ENCODE assay signal across 8 cellular contexts in the genomic region with DNA sequence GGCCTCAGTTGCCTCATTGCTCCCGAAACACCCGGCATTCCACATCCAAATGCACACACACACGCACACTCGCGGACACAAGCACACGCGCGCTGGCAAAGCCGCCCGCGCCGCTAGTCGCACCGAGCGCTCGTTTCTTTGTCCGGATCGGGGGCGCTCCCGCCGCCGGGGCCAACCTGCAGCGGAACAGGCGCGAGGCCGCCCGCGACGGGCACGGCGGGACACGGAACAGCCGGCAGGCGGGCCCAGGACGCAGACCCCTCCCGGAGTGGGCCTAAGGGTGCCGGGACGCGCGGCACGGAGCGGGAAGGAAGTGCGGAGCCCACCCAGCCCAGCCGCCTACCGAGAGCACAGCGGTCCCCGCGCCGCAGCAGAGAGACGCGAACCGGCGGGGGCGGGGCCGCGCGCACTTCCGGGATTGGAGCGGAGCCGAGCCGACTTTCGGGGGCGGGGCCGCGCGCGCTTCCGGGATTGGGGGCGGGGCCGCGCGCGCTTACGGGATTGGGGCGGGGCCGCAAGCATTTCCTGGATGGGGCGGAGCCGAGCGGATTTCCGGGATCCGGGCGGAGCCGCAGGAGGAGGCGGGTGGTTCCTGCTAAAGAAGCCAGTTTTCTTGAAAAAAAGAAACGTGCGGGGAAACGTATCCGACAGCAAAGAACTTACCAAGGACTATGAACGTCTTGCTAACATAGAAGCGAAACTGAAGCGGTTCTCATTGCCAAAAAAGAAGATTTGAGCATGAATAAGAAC. TPM values are rescaled to one million over a fixed set of nuclear protein-coding genes. Genes with fewer than 3 reads are reported as not detected.
DNase-seq lines count a peak whose midpoint lies in the region; ATAC-seq and TF ChIP-seq lines count a peak whose summit lies in the region.

Gene CYBC1, minus strand, starts transcription at position 396 of the 750 bp plus-strand sequence. CDS start 1,498 bp downstream, outside the sequence.

- no peak for TF ChIP-seq CTCF in BJ (IDR thresholded peaks at IDR 0.05; ENCODE audit: insufficient read depth, low read depth, low read length)
- no peak for TF ChIP-seq CTCF in liver (IDR thresholded peaks at IDR 0.05; ENCODE audit: low read depth, low read length, missing input control)

- TF ChIP-seq RAD21 in liver (IDR thresholded peaks at IDR 0.05), result no peak

- peak; percentile 65 for DNase-seq in BJ (ENCODE audit: low read depth)
- peak; percentile 64 for DNase-seq in NCI-H82 treated with DMSO at 0.1 percent for 48 hours (lab: John Stamatoyannopoulos, UW; ENCODE audit: unreplicated experiment)
- peak; percentile 95 for DNase-seq in activated CD4-positive, alpha-beta T cell treated with anti-CD3 and anti-CD28 coated beads, Interleukin-2, amount 50 U/mL, for 48 hours
- peak; percentile 94 for DNase-seq in dermis blood vessel endothelial cell
- peak; percentile 95 to 99 for DNase-seq in stimulated activated CD4-positive, alpha-beta T cell treated with anti-CD3 and anti-CD28 coated beads, Interleukin-2, amount 100 ng/mL, for 48 hours

- H3K27ac ChIP-seq in liver (ENCODE audit: low read depth in 1 of 2, low read length in 2 of 2), result peak within 1 kb of the TSS; percentile 79 to 94

- ATAC-seq in GM19351 (IDR thresholded peaks at IDR 0.05; ENCODE audit: unreplicated experiment) (peak; percentile 60), HG03571 (IDR thresholded peaks at IDR 0.05; ENCODE audit: unreplicated experiment) (peak; percentile 58)

- H3K4me3 ChIP-seq in BJ (ENCODE audit: low read depth, low read length), result peak within 1 kb of the TSS; percentile 89
- H3K4me3 ChIP-seq in liver (ENCODE audit: low read depth in 1 of 3, low read length in 3 of 3), result peak within 1 kb of the TSS; percentile 77 to 91 (median 86)

- peaks cover 4 to 31% (median 25%) of the 10 kb centered on the region in 4 donors for H3K4me1 ChIP-seq in liver (ENCODE audit: control insufficient read depth in 4 of 4, insufficient read depth in 4 of 4, low read length in 3 of 4)

- CTCF ChIA-PET in BJ (lab: Yijun Ruan, JAX), result no interaction called here

- H3K27me3 ChIP-seq in BJ (ENCODE audit: control insufficient read depth, insufficient read depth, low read length) (no peaks in the 10 kb centered on the region), liver (ENCODE audit: control insufficient read depth in 4 of 4, insufficient read depth in 4 of 4, low read length in 3 of 4) (no peaks in the 10 kb centered on the region)

- H3K9me3 ChIP-seq in liver (ENCODE audit: control insufficient read depth in 4 of 4, low read length in 3 of 4), result no peaks in the 10 kb centered on the region

- peaks cover 7% of the 10 kb centered on the region for H3K36me3 ChIP-seq in BJ (ENCODE audit: control insufficient read depth, insufficient read depth, low read length)
- no peaks in the 10 kb centered on the region for H3K36me3 ChIP-seq in liver (ENCODE audit: control insufficient read depth in 4 of 4, insufficient read depth in 3 of 4, low read depth in 1 of 4, low read length in 3 of 4)

- H3K9ac ChIP-seq in liver (ENCODE audit: low read depth in 1 of 2, low read length in 2 of 2), result peak within 1 kb of the TSS; percentile 66 to 93

- POLR2A ChIA-PET in BJ (lab: Charles Lee), result no interaction called here

- WGBS in liver, result under 1% methylated on average over 91 of the region's 91 CpGs

TF ChIP-seq in liver, 16 proteins besides CTCF, POLR2A, EP300 and RAD21:
- no peak for TF ChIP-seq FOXA1 (IDR thresholded peaks at IDR 0.05)
- peak; percentile 23 to 28 for TF ChIP-seq RXRA (IDR thresholded peaks at IDR 0.05)
- no peak for TF ChIP-seq FOXA2 (IDR thresholded peaks at IDR 0.05)
- TF ChIP-seq, protein P1, sequence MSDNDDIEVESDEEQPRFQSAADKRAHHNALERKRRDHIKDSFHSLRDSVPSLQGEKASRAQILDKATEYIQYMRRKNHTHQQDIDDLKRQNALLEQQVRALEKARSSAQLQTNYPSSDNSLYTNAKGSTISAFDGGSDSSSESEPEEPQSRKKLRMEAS (IDR thresholded peaks at IDR 0.05), result peak; percentile 26
- peak in 1 of 2 donors; percentile 85 for TF ChIP-seq GABPA (IDR thresholded peaks at IDR 0.05 in 1 of 2, conservative IDR thresholded peaks at IDR 0.05 in 1 of 2)
- TF ChIP-seq, protein P2, sequence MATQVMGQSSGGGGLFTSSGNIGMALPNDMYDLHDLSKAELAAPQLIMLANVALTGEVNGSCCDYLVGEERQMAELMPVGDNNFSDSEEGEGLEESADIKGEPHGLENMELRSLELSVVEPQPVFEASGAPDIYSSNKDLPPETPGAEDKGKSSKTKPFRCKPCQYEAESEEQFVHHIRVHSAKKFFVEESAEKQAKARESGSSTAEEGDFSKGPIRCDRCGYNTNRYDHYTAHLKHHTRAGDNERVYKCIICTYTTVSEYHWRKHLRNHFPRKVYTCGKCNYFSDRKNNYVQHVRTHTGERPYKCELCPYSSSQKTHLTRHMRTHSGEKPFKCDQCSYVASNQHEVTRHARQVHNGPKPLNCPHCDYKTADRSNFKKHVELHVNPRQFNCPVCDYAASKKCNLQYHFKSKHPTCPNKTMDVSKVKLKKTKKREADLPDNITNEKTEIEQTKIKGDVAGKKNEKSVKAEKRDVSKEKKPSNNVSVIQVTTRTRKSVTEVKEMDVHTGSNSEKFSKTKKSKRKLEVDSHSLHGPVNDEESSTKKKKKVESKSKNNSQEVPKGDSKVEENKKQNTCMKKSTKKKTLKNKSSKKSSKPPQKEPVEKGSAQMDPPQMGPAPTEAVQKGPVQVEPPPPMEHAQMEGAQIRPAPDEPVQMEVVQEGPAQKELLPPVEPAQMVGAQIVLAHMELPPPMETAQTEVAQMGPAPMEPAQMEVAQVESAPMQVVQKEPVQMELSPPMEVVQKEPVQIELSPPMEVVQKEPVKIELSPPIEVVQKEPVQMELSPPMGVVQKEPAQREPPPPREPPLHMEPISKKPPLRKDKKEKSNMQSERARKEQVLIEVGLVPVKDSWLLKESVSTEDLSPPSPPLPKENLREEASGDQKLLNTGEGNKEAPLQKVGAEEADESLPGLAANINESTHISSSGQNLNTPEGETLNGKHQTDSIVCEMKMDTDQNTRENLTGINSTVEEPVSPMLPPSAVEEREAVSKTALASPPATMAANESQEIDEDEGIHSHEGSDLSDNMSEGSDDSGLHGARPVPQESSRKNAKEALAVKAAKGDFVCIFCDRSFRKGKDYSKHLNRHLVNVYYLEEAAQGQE (IDR thresholded peaks at IDR 0.05), result peak; percentile 50
- TF ChIP-seq EGR1 (IDR thresholded peaks at IDR 0.05; ENCODE audit: low read depth in 2 of 2), result peak; percentile 50 to 81
- TF ChIP-seq SP1 (IDR thresholded peaks at IDR 0.05), result peak; percentile 64
- TF ChIP-seq HNF4A (conservative IDR thresholded peaks at IDR 0.05), result no peak

RNA-seq across cellular contexts. Expression of gene CYBC1, which starts in this region (rescaled TPM):
- polyA plus RNA-seq in BJ (2011; rRNA removed), result 84.0 and 118 TPM in 2 replicates
- polyA minus RNA-seq in BJ (2011; rRNA and poly(A)+ RNA removed), result 42.9 and 73.5 TPM in 2 replicates
- 59.8 and 75.4 TPM in 2 replicates for total RNA-seq in dermis blood vessel endothelial cell
- total RNA-seq in liver, result 10 to 100 TPM; 25.9 to 44.0 TPM
- 10 to 100 TPM; 23.2 to 45.6 TPM for polyA plus RNA-seq in liver

Comparison
In these comparisons a context has a peak if more than half of its experiments do, and no peak if none do; other contexts are left out.
1. Peak in every context shown above with its lines: DNase-seq, ATAC-seq, H3K4me3 ChIP-seq and H3K27ac ChIP-seq.